Comparison of ENCODE assay signal across 11 cellular contexts in the genomic region with DNA sequence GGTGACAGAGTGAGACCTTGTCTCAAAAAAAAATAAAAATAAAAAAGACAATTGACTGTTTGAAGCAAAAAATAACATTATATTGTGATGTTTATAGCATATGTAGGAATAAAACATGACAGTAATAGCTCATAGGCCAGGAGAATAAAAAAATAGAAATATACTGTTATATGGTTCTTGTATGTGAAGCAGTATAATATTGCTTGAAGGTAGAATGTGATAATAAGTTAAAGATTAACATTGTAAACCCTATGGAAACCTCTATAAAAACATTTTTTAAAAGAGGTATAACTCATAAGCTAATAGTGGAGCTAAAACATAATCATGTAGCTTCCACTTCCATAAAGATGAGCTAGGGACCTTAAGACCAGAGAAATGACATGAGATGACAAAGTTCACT. TPM values are rescaled to one million over a fixed set of nuclear protein-coding genes. Genes with fewer than 3 reads are reported as not detected.
"Had no signal": no experiment of that assay in that cellular context is flagged by ENCODE, and none has a peak within 500 bp of the region (broad histone marks: within the 10 kb centered on the region; RNA-seq: fewer than 3 reads in every experiment).

No MANE protein-coding gene starts in this region.

- H3K9ac ChIP-seq: GM23248 had no signal

- H3K4me3 Mint-ChIP-seq: HFFc6, IgD-negative memory B cell had no signal

- H3K9me3 Mint-ChIP-seq: HFFc6, IgD-negative memory B cell had no signal

- H3K27me3 Mint-ChIP-seq: IgD-negative memory B cell had no signal

- H3K36me3 ChIP-seq: HAP-1 had no signal

- H3K4me1 ChIP-seq: HAP-1 had no signal

- H3K27ac Mint-ChIP-seq: HFFc6, IgD-negative memory B cell had no signal

- H2AFZ ChIP-seq: GM23248 had no signal

- DNase-seq: GM23248, GOT3, H7, HFFc6 had no signal

- H3K27ac ChIP-seq: GM23248, HL-60 had no signal

- ATAC-seq: HCT116, HepG2 had no signal

- H3K9me3 ChIP-seq: HAP-1 had no signal

- H3K4me3 ChIP-seq: GM23248, HAP-1 had no signal

RNA-seq across cellular contexts. Expression of a gene that starts 23.5 kb away (rescaled TPM):
- total RNA-seq: GM23248, H4, HepG2, HFFc6, HT1080 had no signal
- polyA plus RNA-seq: GM23248, HepG2, IgD-negative memory B cell had no signal

RNA-seq across cellular contexts. Expression of a gene that starts 35.3 kb away (rescaled TPM):
- total RNA-seq: H4, HepG2, HT1080 had no signal
- polyA plus RNA-seq: GM23248, HepG2, IgD-negative memory B cell had no signal

RNA-seq across cellular contexts. Expression of a gene that starts 56.8 kb away (rescaled TPM):
- total RNA-seq: GM23248, H4, H7, HepG2, HFFc6, HT1080 had no signal
- polyA plus RNA-seq: GM23248, HepG2, IgD-negative memory B cell had no signal
